ENCODE assay signal across 38 cellular contexts in the genomic region with DNA sequence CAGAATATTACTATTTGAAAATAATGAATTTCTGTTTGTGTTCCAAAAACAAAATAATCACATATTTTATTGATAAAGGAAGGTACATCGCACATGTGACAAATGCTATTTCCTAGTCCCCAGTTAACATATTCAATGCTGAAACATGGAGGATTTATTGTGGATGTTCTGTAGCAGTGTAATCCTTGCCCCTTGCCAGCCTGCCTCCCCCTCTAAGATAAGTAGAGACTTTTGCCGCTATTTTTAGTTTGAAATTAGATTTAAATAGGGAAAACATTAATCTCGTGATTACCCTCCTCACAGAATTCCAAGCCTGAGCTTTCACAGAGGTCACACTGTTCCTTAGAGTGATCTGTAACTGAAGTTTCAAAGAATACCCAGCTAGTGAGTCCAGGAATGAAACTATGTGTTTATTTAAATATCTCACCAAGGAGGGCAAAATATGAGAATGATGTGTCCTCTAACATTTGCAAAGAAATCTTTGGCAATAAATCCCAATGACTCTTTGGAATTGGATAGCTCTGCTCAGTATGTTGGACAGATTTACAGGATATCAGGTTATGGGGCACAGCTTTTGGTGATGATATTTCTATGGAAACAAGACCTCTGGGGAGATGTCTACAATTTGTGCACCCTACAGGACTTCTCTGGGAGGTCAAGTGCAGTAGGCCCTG. TPM values are rescaled to one million over a fixed set of nuclear protein-coding genes. Genes with fewer than 3 reads are reported as not detected.
DNase-seq lines count a peak whose midpoint lies in the region; ATAC-seq, FAIRE-seq and TF ChIP-seq lines count a peak whose summit lies in the region.
"Had no signal": no experiment of that assay in that cellular context is flagged by ENCODE, and none has a peak within 500 bp of the region (broad histone marks: within the 10 kb centered on the region; RNA-seq: fewer than 3 reads in every experiment).

No MANE protein-coding gene starts in this region.

- H3K9me3 Mint-ChIP-seq in nephron, result no peaks in the 10 kb centered on the region
- no peaks in the 10 kb centered on the region for H3K9me3 Mint-ChIP-seq in stimulated activated effector memory CD8-positive, alpha-beta T cell treated with anti-CD3 and anti-CD28 coated beads, Interleukin-12 subunit alpha, Interleukin-12 subunit beta, amount 100 ng/mL, for 72 hours
- H3K9me3 Mint-ChIP-seq: activated T-helper 17 cell treated with anti-CD3 and anti-CD28 coated beads, Interleukin-2, amount 50 U/mL, for 72 hours; memory B cell; stimulated activated naive B cell treated with anti-CD40 and anti-IgM and Interleukin-4, amounts not matched to agents 10 μg/mL and 1 μg/mL and 100 μg/mL, for 72 hours had no signal

- peak overlapping the region; percentile 21 for H2AFZ ChIP-seq in ACC112 (ENCODE audit: low read length, unreplicated experiment)

- H3K27ac Mint-ChIP-seq in nephron, result peak overlapping the region; percentile 42 to 81 (median 48)
- H3K27ac Mint-ChIP-seq in stimulated activated effector memory CD8-positive, alpha-beta T cell treated with anti-CD3 and anti-CD28 coated beads, Interleukin-12 subunit alpha, Interleukin-12 subunit beta, amount 100 ng/mL, for 72 hours, result no peak overlapping the region
- H3K27ac Mint-ChIP-seq: activated naive CD8-positive, alpha-beta T cell; activated T-helper 17 cell treated with anti-CD3 and anti-CD28 coated beads, Interleukin-2, amount 50 U/mL, for 72 hours; memory B cell; stimulated activated naive B cell treated with anti-CD40 and anti-IgM and Interleukin-4, amounts not matched to agents 10 μg/mL and 1 μg/mL and 100 μg/mL, for 72 hours had no signal

- H3K36me3 Mint-ChIP-seq in nephron (ENCODE audit: low read depth), result no peaks in the 10 kb centered on the region
- H3K36me3 Mint-ChIP-seq in stimulated activated effector memory CD8-positive, alpha-beta T cell treated with anti-CD3 and anti-CD28 coated beads, Interleukin-12 subunit alpha, Interleukin-12 subunit beta, amount 100 ng/mL, for 72 hours, result no peaks in the 10 kb centered on the region
- H3K36me3 Mint-ChIP-seq: activated naive CD8-positive, alpha-beta T cell; memory B cell; stimulated activated naive B cell treated with anti-CD40 and anti-IgM and Interleukin-4, amounts not matched to agents 10 μg/mL and 1 μg/mL and 100 μg/mL, for 72 hours had no signal

- H3K27me3 ChIP-seq in ACC112 (ENCODE audit: insufficient read depth, low read length), result no peaks in the 10 kb centered on the region
- H3K27me3 ChIP-seq: spleen, suprapubic skin, uterus had no signal

- peaks cover 40% of the 10 kb centered on the region for H3K4me1 Mint-ChIP-seq in nephron
- H3K4me1 Mint-ChIP-seq in stimulated activated effector memory CD8-positive, alpha-beta T cell treated with anti-CD3 and anti-CD28 coated beads, Interleukin-12 subunit alpha, Interleukin-12 subunit beta, amount 100 ng/mL, for 72 hours, result no peaks in the 10 kb centered on the region
- H3K4me1 Mint-ChIP-seq: activated T-helper 17 cell treated with anti-CD3 and anti-CD28 coated beads, Interleukin-2, amount 50 U/mL, for 72 hours; memory B cell; stimulated activated naive B cell treated with anti-CD40 and anti-IgM and Interleukin-4, amounts not matched to agents 10 μg/mL and 1 μg/mL and 100 μg/mL, for 72 hours had no signal

- no peaks in the 10 kb centered on the region for H3K36me3 ChIP-seq in ACC112 (ENCODE audit: insufficient read depth, low read length)
- H3K36me3 ChIP-seq: spleen, suprapubic skin, uterus had no signal

- H3K4me3 ChIP-seq in ACC112 (ENCODE audit: low read depth, low read length), result no peak overlapping the region
- H3K4me3 ChIP-seq: GM12878, spleen, suprapubic skin, uterus had no signal

- DNase-seq in M059J (ENCODE audit: low read depth) (peak; percentile 20), NCI-H1436 treated with DMSO at 0.1 percent for 48 hours (lab: John Stamatoyannopoulos, UW) (no peak), RCC 7860 (ENCODE audit: low spot score) (no peak)
- no peak for DNase-seq in stimulated activated effector memory CD8-positive, alpha-beta T cell treated with anti-CD3 and anti-CD28 coated beads, Interleukin-12 subunit alpha, Interleukin-12 subunit beta, amount 100 ng/mL, for 72 hours (ENCODE audit: low spot score in 2 of 2)
- DNase-seq: ACHN; activated CD4-positive, alpha-beta T cell treated with anti-CD3 and anti-CD28 coated beads, Interleukin-2, amount 50 U/mL, for 4 hours; activated CD4-positive, CD25-positive, alpha-beta regulatory T cell; activated CD8-positive, alpha-beta memory T cell treated with anti-CD3 and anti-CD28 coated beads, Interleukin-2, amount 50 U/mL, for 4 hours; DND-41; effector memory CD4-positive, alpha-beta T cell; glutamatergic neuron; KBM-7; MV-4-11; NCI-H187; NCI-H226; NCI-H774; occipital lobe; OCI-M1; SHP77; spleen; stimulated activated CD4-positive, alpha-beta T cell treated with anti-CD3 and anti-CD28 coated beads, Interleukin-4, amount 100 ng/mL, for 1 hour; stimulated activated naive B cell treated with anti-CD40 and anti-IgM and Interleukin-4, amounts not matched to agents 10 μg/mL and 1 μg/mL and 100 μg/mL, for 72 hours; T1000; uterus had no signal

- peaks cover 3% of the 10 kb centered on the region for H3K4me1 ChIP-seq in ACC112 (ENCODE audit: control insufficient read depth, insufficient read depth, low read length, unreplicated experiment)
- H3K4me1 ChIP-seq: spleen, suprapubic skin, uterus had no signal

- no peak for ATAC-seq in stimulated activated effector memory CD8-positive, alpha-beta T cell treated with anti-CD3 and anti-CD28 coated beads, Interleukin-12 subunit alpha, Interleukin-12 subunit beta, amount 100 ng/mL, for 72 hours
- no peak for ATAC-seq in GM18498 (IDR thresholded peaks at IDR 0.05; ENCODE audit: unreplicated experiment)
- ATAC-seq: activated T-helper 17 cell treated with anti-CD3 and anti-CD28 coated beads, Interleukin-2, amount 50 U/mL, for 72 hours; GM12878; stimulated activated naive B cell treated with anti-CD40 and anti-IgM and Interleukin-4, amounts not matched to agents 10 μg/mL and 1 μg/mL and 100 μg/mL, for 72 hours had no signal

- no peaks in the 10 kb centered on the region for H3K79me2 ChIP-seq in ACC112 (ENCODE audit: control insufficient read depth, insufficient read depth, low read length, unreplicated experiment)

- no peak overlapping the region for H3K4me3 Mint-ChIP-seq in nephron
- no peak overlapping the region for H3K4me3 Mint-ChIP-seq in stimulated activated effector memory CD8-positive, alpha-beta T cell treated with anti-CD3 and anti-CD28 coated beads, Interleukin-12 subunit alpha, Interleukin-12 subunit beta, amount 100 ng/mL, for 72 hours
- H3K4me3 Mint-ChIP-seq: activated naive CD8-positive, alpha-beta T cell; activated T-helper 17 cell treated with anti-CD3 and anti-CD28 coated beads, Interleukin-2, amount 50 U/mL, for 72 hours; memory B cell; stimulated activated naive B cell treated with anti-CD40 and anti-IgM and Interleukin-4, amounts not matched to agents 10 μg/mL and 1 μg/mL and 100 μg/mL, for 72 hours had no signal

- no peak overlapping the region for H3K27ac ChIP-seq in ACC112 (ENCODE audit: low read depth, low read length)
- H3K27ac ChIP-seq: spleen, suprapubic skin had no signal

- H3K27me3 Mint-ChIP-seq in nephron (ENCODE audit: low read depth), result no peaks in the 10 kb centered on the region
- H3K27me3 Mint-ChIP-seq: activated naive CD8-positive, alpha-beta T cell; stimulated activated naive B cell treated with anti-CD40 and anti-IgM and Interleukin-4, amounts not matched to agents 10 μg/mL and 1 μg/mL and 100 μg/mL, for 72 hours had no signal

- TF ChIP-seq CTCF in nephron (IDR thresholded peaks at IDR 0.05; ENCODE audit: unreplicated experiment in 3 of 3), result no peak

- peak; percentile 83 for FAIRE-seq in endometrium (lab: Jason Lieb, UNC)
- no peak for FAIRE-seq in RCC 7860 (lab: Jason Lieb, UNC)
- FAIRE-seq: astrocyte, GM12878, H1 had no signal

RNA-seq across cellular contexts. Expression of gene CTXN3, which starts 17.3 kb away (rescaled TPM):
- total RNA-seq in M059J (2014; rRNA removed; shearing (Covaris generic)), result not detected in 2 replicates
- total RNA-seq: activated T-helper 17 cell treated with anti-CD3 and anti-CD28 coated beads, Interleukin-2, amount 50 U/mL, for 72 hours; astrocyte; GM12878; H1; HT1080; renal cortical epithelial cell; spleen; suprapubic skin; uterus had no signal

RNA-seq across cellular contexts. Expression of gene CCDC192, which starts 37.0 kb away (rescaled TPM):
- not detected in 2 replicates for total RNA-seq in M059J (2014; rRNA removed; shearing (Covaris generic))
- total RNA-seq: activated T-helper 17 cell treated with anti-CD3 and anti-CD28 coated beads, Interleukin-2, amount 50 U/mL, for 72 hours; astrocyte; cerebellum; GM12878; HT1080; occipital lobe; renal cortical epithelial cell; spleen had no signal
